8 cellular contexts compared by ENCODE assay signal in the genomic region with DNA sequence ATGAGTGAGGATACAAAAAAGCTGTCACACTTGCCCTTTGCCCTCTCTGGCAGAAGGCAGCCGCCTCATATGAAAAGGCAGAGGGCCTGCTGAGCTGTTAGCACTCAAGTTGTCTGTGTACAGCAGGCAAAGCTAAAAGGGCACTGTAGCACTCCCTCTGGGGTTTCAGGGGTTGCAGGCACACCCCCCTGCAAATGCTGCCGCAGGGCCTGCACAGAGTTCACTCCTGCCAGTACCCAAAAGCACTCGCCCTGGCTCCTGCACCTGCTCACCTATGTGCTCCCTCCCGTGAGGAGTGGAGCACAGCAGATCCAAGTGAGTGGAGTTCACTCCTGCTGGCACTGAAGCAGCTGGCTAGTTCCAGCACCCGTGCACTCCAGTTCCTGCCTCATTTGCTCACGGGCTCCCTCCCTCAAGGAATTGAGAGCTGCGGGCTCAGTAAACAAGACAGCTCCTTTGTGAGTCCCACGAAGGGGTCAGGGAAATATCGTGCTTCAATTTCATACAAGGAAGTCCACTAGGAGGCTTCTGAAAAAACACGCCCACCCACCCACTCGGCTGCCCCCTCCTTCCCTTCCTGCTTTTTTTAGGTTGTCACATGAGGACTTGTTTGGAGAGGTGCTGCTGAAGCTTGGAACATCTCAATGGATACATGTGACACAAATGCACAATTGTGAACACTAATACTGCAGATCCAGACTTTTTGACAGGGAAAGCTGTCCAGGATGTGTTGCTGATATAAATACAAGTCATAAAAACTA. TPM values are rescaled to one million over a fixed set of nuclear protein-coding genes. Genes with fewer than 3 reads are reported as not detected.
DNase-seq lines count a peak whose midpoint lies in the region; ATAC-seq and TF ChIP-seq lines count a peak whose summit lies in the region.

No MANE protein-coding gene starts in this region.

- TF ChIP-seq CTCF in mucosa of descending colon (IDR thresholded peaks at IDR 0.05) = no peak

- ATAC-seq in GM19043 (IDR thresholded peaks at IDR 0.05; ENCODE audit: low read depth, unreplicated experiment) (peak; percentile 52), mucosa of descending colon (peak; percentile 86), T-helper 17 cell (no peak), HG02852 (IDR thresholded peaks at IDR 0.05; ENCODE audit: unreplicated experiment) (no peak), GM19324 (IDR thresholded peaks at IDR 0.05; ENCODE audit: low FRiP score, unreplicated experiment) (no peak)

- H3K27ac Mint-ChIP-seq in T-helper 17 cell = no peak overlapping the region

- peaks cover 2% of the 10 kb centered on the region for H3K36me3 Mint-ChIP-seq in T-helper 17 cell (ENCODE audit: low read depth)

- H3K4me1 Mint-ChIP-seq in T-helper 17 cell = no peaks in the 10 kb centered on the region

- intact Hi-C loops in mucosa of descending colon (cut with DNase I, micrococcal nuclease) = no loop called here

- peaks cover 5% of the 10 kb centered on the region for H3K4me1 ChIP-seq in mucosa of descending colon (ENCODE audit: low read depth)

- no peaks in the 10 kb centered on the region for H3K9me3 ChIP-seq in mucosa of descending colon
- H3K9me3 ChIP-seq in T-helper 17 cell (ENCODE audit: control insufficient read depth, low read length, poor library complexity, severe bottlenecking) = no peaks in the 10 kb centered on the region

- DNase-seq in NCI-H2196 (lab: John Stamatoyannopoulos, UW; ENCODE audit: unreplicated experiment) (peak; percentile 35), ecto neural progenitor cell (ENCODE audit: low spot score) (peak; percentile 65), mucosa of descending colon (peak; percentile 43 to 54 (median 49)), T-helper 17 cell (no peak)
- no peak for DNase-seq in stimulated activated CD4-positive, alpha-beta T cell treated with anti-CD3 and anti-CD28 coated beads, Interleukin-4, amount 100 ng/mL, for 24 hours

- no peaks in the 10 kb centered on the region for H3K27me3 Mint-ChIP-seq in T-helper 17 cell

- H3K36me3 ChIP-seq in mucosa of descending colon (ENCODE audit: low read depth) = no peaks in the 10 kb centered on the region

- H3K4me3 ChIP-seq in mucosa of descending colon = no peak overlapping the region

- no peak overlapping the region for H3K4me3 Mint-ChIP-seq in T-helper 17 cell

RNA-seq across cellular contexts. Expression of a gene that starts 9.9 kb away (rescaled TPM):
- total RNA-seq in mucosa of descending colon (10 to 100 TPM in 1 of 3 donors, 1 to 10 TPM in 2; 4.9 to 10.9 (median 6.7) TPM), T-helper 17 cell (10 to 100 TPM; 12.5 to 13.7 TPM)

Comparison
In these comparisons a context has a peak if more than half of its experiments do, and no peak if none do; other contexts are left out.
1. ATAC-seq: peak in GM19043 (single experiment) and mucosa of descending colon (single experiment); none in T-helper 17 cell (single experiment), HG02852 (single experiment) and GM19324 (single experiment).
2. DNase-seq: peak in NCI-H2196 (single experiment), ecto neural progenitor cell (single experiment) and mucosa of descending colon (3 of 3); none in T-helper 17 cell (0 of 3) and stimulated activated CD4-positive, alpha-beta T cell treated with anti-CD3 and anti-CD28 coated beads, Interleukin-4, amount 100 ng/mL, for 24 hours (single experiment).